Comparison of ENCODE assay signal across 8 cellular contexts in the genomic region with DNA sequence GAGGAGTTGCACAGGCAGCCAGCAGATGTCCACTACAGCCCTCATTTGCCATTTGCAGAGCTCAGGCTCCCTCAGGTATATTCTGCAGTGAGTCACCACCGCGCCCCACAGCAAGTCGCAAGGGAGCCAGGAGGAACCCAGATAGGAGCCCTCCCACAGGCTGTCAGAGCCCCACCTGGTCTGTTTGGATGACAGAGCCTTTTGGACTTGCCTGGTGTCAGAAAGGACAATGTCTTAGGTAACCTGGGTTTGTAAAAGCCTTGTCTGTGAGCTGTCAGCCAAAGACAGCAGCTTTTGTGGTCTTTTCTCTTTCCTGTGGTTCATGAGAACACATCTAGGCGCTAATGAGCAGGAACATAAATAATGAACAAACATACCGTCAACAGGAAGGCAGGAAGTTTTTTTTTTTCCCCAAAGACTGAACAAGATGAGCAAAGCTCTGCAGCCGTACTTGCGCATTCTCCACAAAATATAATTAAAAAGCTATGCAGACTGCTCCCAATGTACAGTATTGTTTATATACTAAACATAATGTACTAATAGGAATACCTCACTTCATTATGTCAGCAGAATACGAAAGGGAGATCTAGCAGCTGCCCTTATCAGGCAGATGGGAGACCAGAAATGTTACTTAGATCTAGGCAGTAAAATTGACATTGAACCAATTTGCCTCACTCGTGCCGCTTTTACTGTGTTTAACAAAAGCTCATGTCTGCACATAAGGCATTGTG.
DNase-seq lines count a peak whose midpoint lies in the region; ATAC-seq and TF ChIP-seq lines count a peak whose summit lies in the region.

No MANE protein-coding gene starts in this region.

- no peak for TF ChIP-seq CTCF in glutamatergic neuron (IDR thresholded peaks at IDR 0.05; ENCODE audit: partially characterized antibody, unreplicated experiment)

- peaks cover 38% of the 10 kb centered on the region for H3K4me1 Mint-ChIP-seq in activated CD4-positive, alpha-beta memory T cell treated with anti-CD3 and anti-CD28 coated beads for 36 hours (ENCODE audit: low read depth)
- H3K4me1 Mint-ChIP-seq in glutamatergic neuron (ENCODE audit: low read depth, unreplicated experiment) = peaks cover 56% of the 10 kb centered on the region
- H3K4me1 Mint-ChIP-seq in stimulated activated naive B cell treated with anti-CD40 and anti-IgM and Interleukin-4, amounts not matched to agents 10 μg/mL and 1 μg/mL and 100 μg/mL, for 72 hours = peaks cover 2 to 10% of the 10 kb centered on the region in 2 donors

- POLR2A ChIA-PET in activated CD4-positive, alpha-beta memory T cell treated with anti-CD3 and anti-CD28 coated beads for 36 hours (lab: Charles Lee) = interaction anchor here (0.6 kb wide), 1 partner anchor 15 kb away, joined by 4 read pairs; no protein-coding TSS in a partner anchor

- CTCF ChIA-PET in activated CD4-positive, alpha-beta memory T cell treated with anti-CD3 and anti-CD28 coated beads for 36 hours (lab: Charles Lee) = interaction anchor here (1.2 to 2.1 kb wide), 3 partner anchors 17 to 59 kb away, joined by 4 to 8 read pairs (median 6); no protein-coding TSS in a partner anchor

- in situ Hi-C loops in KBM-7 (cut with MboI; ENCODE audit: low pct_unique_long_range_greater_than_20kb, low sequenced_read_pairs) = no loop called here

- no peak overlapping the region for H3K4me3 Mint-ChIP-seq in activated CD4-positive, alpha-beta memory T cell treated with anti-CD3 and anti-CD28 coated beads for 36 hours
- H3K4me3 Mint-ChIP-seq in glutamatergic neuron (ENCODE audit: unreplicated experiment) = peak overlapping the region; percentile 5
- no peak overlapping the region for H3K4me3 Mint-ChIP-seq in stimulated activated naive B cell treated with anti-CD40 and anti-IgM and Interleukin-4, amounts not matched to agents 10 μg/mL and 1 μg/mL and 100 μg/mL, for 72 hours

- no peaks in the 10 kb centered on the region for H3K9me3 Mint-ChIP-seq in activated CD4-positive, alpha-beta memory T cell treated with anti-CD3 and anti-CD28 coated beads for 36 hours
- peaks cover 13% of the 10 kb centered on the region for H3K9me3 Mint-ChIP-seq in glutamatergic neuron (ENCODE audit: unreplicated experiment)
- no peaks in the 10 kb centered on the region for H3K9me3 Mint-ChIP-seq in stimulated activated naive B cell treated with anti-CD40 and anti-IgM and Interleukin-4, amounts not matched to agents 10 μg/mL and 1 μg/mL and 100 μg/mL, for 72 hours

- H3K27me3 Mint-ChIP-seq in activated CD4-positive, alpha-beta memory T cell treated with anti-CD3 and anti-CD28 coated beads for 36 hours = no peaks in the 10 kb centered on the region
- H3K27me3 Mint-ChIP-seq in glutamatergic neuron (ENCODE audit: unreplicated experiment) = peaks cover 6% of the 10 kb centered on the region
- peaks cover 4% of the 10 kb centered on the region in 2 donors for H3K27me3 Mint-ChIP-seq in stimulated activated naive B cell treated with anti-CD40 and anti-IgM and Interleukin-4, amounts not matched to agents 10 μg/mL and 1 μg/mL and 100 μg/mL, for 72 hours

- ATAC-seq in stimulated activated naive B cell treated with anti-CD40 and anti-IgM and Interleukin-4, amounts not matched to agents 10 μg/mL and 1 μg/mL and 100 μg/mL, for 72 hours (replicated peaks) = peak; percentile 54 to 70
- no peak for ATAC-seq in GM19452 (IDR thresholded peaks at IDR 0.05; ENCODE audit: unreplicated experiment)

- DNase-seq in NCI-H2029 (lab: John Stamatoyannopoulos, UW) = peak; percentile 32
- no peak for DNase-seq in NCI-H2029 treated with DMSO at 0.1 percent for 48 hours (lab: John Stamatoyannopoulos, UW)
- DNase-seq in activated CD4-positive, alpha-beta memory T cell treated with anti-CD3 and anti-CD28 coated beads for 36 hours = peak; percentile 61
- no peak for DNase-seq in glutamatergic neuron
- no peak for DNase-seq in stimulated activated naive B cell treated with anti-CD40 and anti-IgM and Interleukin-4, amounts not matched to agents 10 μg/mL and 1 μg/mL and 100 μg/mL, for 72 hours
- DNase-seq in NCI-H510A treated with DMSO at 0.1 percent for 48 hours (lab: John Stamatoyannopoulos, UW) = no peak
- DNase-seq in KBM-7 = no peak

- H3K36me3 Mint-ChIP-seq in activated CD4-positive, alpha-beta memory T cell treated with anti-CD3 and anti-CD28 coated beads for 36 hours = no peaks in the 10 kb centered on the region
- no peaks in the 10 kb centered on the region for H3K36me3 Mint-ChIP-seq in glutamatergic neuron (ENCODE audit: unreplicated experiment)
- H3K36me3 Mint-ChIP-seq in stimulated activated naive B cell treated with anti-CD40 and anti-IgM and Interleukin-4, amounts not matched to agents 10 μg/mL and 1 μg/mL and 100 μg/mL, for 72 hours = no peaks in the 10 kb centered on the region

- intact Hi-C loops in activated CD4-positive, alpha-beta memory T cell treated with anti-CD3 and anti-CD28 coated beads for 36 hours (cut with micrococcal nuclease) = loop anchor here (5.0 kb wide), 1 partner anchor 60 kb away; no protein-coding TSS in a partner anchor

- peak overlapping the region; percentile 46 for H3K27ac Mint-ChIP-seq in activated CD4-positive, alpha-beta memory T cell treated with anti-CD3 and anti-CD28 coated beads for 36 hours
- H3K27ac Mint-ChIP-seq in glutamatergic neuron (ENCODE audit: unreplicated experiment) = peak overlapping the region; percentile 71
- peak overlapping the region; percentile 27 for H3K27ac Mint-ChIP-seq in stimulated activated naive B cell treated with anti-CD40 and anti-IgM and Interleukin-4, amounts not matched to agents 10 μg/mL and 1 μg/mL and 100 μg/mL, for 72 hours

Comparison
In these comparisons a context has a peak if more than half of its experiments do, and no peak if none do; other contexts are left out.
1. DNase-seq: peak in NCI-H2029 (single experiment) and activated CD4-positive, alpha-beta memory T cell treated with anti-CD3 and anti-CD28 coated beads for 36 hours (single experiment); none in NCI-H2029 treated with DMSO at 0.1 percent for 48 hours (single experiment), glutamatergic neuron (single experiment), stimulated activated naive B cell treated with anti-CD40 and anti-IgM and Interleukin-4, amounts not matched to agents 10 μg/mL and 1 μg/mL and 100 μg/mL, for 72 hours (single experiment), NCI-H510A treated with DMSO at 0.1 percent for 48 hours (single experiment) and KBM-7 (single experiment).
2. Peak in every context shown above with its lines, with median percentiles within 50 percentile points of each other: H3K27ac Mint-ChIP-seq.